1 cellular context compared by ENCODE assay signal in the genomic region with DNA sequence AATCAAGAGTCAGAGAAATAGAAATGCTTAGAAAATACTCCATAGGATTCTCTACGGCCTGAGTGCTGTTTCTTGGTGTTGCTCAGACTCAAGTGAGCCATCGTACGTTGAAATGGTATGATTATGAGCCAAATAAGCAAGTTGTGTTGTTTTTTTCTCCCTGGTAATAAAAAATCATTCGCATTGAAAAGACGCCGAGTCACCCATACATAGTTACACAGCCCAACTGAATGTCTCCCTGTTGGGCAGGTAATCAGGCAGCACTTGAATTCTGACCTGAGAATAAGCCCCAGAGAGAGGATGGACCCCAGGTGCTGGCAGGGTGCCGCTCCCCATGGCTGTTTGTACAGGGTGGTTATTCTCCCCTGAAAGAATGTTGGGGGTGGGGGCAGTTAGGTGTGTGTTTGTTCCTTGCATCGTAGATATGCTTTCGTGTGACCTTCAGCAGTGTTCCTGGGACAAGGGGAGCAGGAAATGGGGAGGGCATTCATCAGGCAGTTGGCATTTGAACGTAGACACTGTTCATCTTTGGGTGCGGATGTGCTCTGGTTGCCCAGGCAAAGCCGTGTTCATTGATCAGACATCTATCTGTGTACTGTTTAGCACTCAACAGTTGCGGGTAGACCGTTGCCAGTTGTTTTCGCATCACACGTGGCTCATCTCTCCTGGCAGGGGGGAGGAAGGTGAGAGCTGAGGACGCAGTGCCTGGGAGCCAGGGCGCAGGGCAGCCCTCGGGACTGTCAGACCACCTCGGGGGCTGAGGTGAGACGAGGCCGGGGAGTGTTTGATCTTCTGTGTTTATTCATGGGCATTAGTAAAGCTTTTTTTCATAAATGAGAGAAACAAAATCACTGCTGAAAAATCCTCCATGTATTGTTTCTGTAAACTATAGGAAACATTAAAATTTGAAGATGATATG.
TF ChIP-seq lines count a peak whose summit lies in the region.

No MANE protein-coding gene starts in this region.

TF ChIP-seq in endothelial cell of umbilical vein, 7 proteins besides CTCF, POLR2A, EP300 and RAD21:
- TF ChIP-seq FOS (IDR thresholded peaks at IDR 0.05; ENCODE audit: borderline replicate concordance, insufficient read depth, low read length) (no peak), JUN (IDR thresholded peaks at IDR 0.05; ENCODE audit: borderline replicate concordance, insufficient read depth, insufficient read length, low read depth) (no peak), EZH2 (IDR thresholded peaks at IDR 0.05; ENCODE audit: borderline replicate concordance, low read depth, low read length, severe bottlenecking) (no peak), MYC (IDR thresholded peaks at IDR 0.05; ENCODE audit: low read depth, low read length) (no peak), POLR2AphosphoS5 (IDR thresholded peaks at IDR 0.05; ENCODE audit: insufficient read depth, low read depth, low read length) (no peak), GATA2 (IDR thresholded peaks at IDR 0.05; ENCODE audit: insufficient read depth, insufficient read length, low read depth, low read length) (no peak)
- TF ChIP-seq, protein P1, sequence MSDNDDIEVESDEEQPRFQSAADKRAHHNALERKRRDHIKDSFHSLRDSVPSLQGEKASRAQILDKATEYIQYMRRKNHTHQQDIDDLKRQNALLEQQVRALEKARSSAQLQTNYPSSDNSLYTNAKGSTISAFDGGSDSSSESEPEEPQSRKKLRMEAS (IDR thresholded peaks at IDR 0.05; ENCODE audit: insufficient read depth, insufficient read length): no peak
